Comparison of ENCODE assay signal across 8 cellular contexts in the genomic region with DNA sequence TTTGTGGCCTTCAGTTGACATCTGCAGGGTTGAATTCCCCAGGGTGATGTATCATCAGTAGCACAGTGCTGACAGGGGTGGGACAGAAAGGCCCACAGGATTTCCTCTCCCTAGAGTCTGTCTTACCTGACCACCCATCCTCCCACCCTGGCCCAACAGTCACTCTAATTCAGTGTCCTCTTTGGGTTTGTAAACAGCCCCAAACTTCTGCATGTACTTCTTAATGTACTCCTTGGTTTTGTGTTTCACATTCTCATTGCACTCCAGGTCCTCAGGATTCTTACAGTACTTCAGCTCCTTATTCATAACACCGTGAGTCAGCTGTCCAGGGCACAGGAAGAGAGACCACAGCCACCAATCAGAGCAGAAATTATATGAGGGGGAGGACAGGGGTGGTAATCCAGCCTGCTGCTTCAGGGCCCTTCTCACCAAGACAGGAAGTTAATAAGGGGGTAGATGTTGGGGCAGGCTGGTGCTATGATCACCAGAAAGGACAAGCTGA. TPM values are rescaled to one million over a fixed set of nuclear protein-coding genes. Genes with fewer than 3 reads are reported as not detected.
A peak's percentile ranks its signal among the peaks of the same experiment; 100 is the strongest.
DNase-seq lines count a peak whose midpoint lies in the region; ATAC-seq and TF ChIP-seq lines count a peak whose summit lies in the region.

No MANE protein-coding gene starts in this region.

- H3K27me3 ChIP-seq in brain microvascular endothelial cell (replicated peaks), result no peaks in the 10 kb centered on the region

- H3K4me3 Mint-ChIP-seq in activated T-cell treated with anti-CD3 and anti-CD28 coated beads, Interleukin-2, amount 50 U/mL, for 4 hours, result no peak overlapping the region

- in situ Hi-C loops in brain microvascular endothelial cell (cut with HindIII; ENCODE audit: low pct_ligation_motif_present, low sequenced_read_pairs), result no loop called here

- H3K4me3 ChIP-seq in brain microvascular endothelial cell (ENCODE audit: low read depth, low read length) (no peak overlapping the region), retinal pigment epithelial cell (ENCODE audit: low read length) (no peak overlapping the region)

- no peak for TF ChIP-seq CTCF in brain microvascular endothelial cell (IDR thresholded peaks at IDR 0.05; ENCODE audit: low read depth, low read length, missing control alignments)
- no peak for TF ChIP-seq CTCF in retinal pigment epithelial cell (conservative IDR thresholded peaks at IDR 0.05; ENCODE audit: low read depth, low read length)

- peaks cover 47% of the 10 kb centered on the region for H3K4me1 Mint-ChIP-seq in activated T-cell treated with anti-CD3 and anti-CD28 coated beads, Interleukin-2, amount 50 U/mL, for 4 hours (ENCODE audit: low read depth)

- peak overlapping the region; percentile 50 for H3K27ac ChIP-seq in brain microvascular endothelial cell

- H3K36me3 ChIP-seq in brain microvascular endothelial cell (replicated peaks), result peaks cover 5% of the 10 kb centered on the region

- H3K27me3 Mint-ChIP-seq in activated T-cell treated with anti-CD3 and anti-CD28 coated beads, Interleukin-2, amount 50 U/mL, for 4 hours (ENCODE audit: low read depth), result no peaks in the 10 kb centered on the region

- H3K36me3 Mint-ChIP-seq in activated T-cell treated with anti-CD3 and anti-CD28 coated beads, Interleukin-2, amount 50 U/mL, for 4 hours (ENCODE audit: insufficient read depth), result peaks cover 22% of the 10 kb centered on the region

- H3K9me3 Mint-ChIP-seq in activated T-cell treated with anti-CD3 and anti-CD28 coated beads, Interleukin-2, amount 50 U/mL, for 4 hours, result no peaks in the 10 kb centered on the region

- no peak for DNase-seq in activated T-cell treated with anti-CD3 and anti-CD28 coated beads, Interleukin-2, amount 50 U/mL, for 4 hours
- DNase-seq in activated T-cell treated with anti-CD3 and anti-CD28 coated beads, Interleukin-2, amount 50 U/mL, for 1 hour, result no peak
- DNase-seq in NAMALWA (ENCODE audit: low spot score) (peak; percentile 47), brain microvascular endothelial cell (peak; percentile 88), retinal pigment epithelial cell (ENCODE audit: low read depth) (peak; percentile 31), foreskin melanocyte (no peak), HPDE6-E6E7 (ENCODE audit: extremely low spot score) (no peak)

- peak; percentile 64 to 72 for ATAC-seq in activated T-cell treated with anti-CD3 and anti-CD28 coated beads, Interleukin-2, amount 50 U/mL, for 4 hours
- ATAC-seq in GM18870 (IDR thresholded peaks at IDR 0.05; ENCODE audit: unreplicated experiment), result no peak

RNA-seq across cellular contexts. Expression of gene NBEAL2, which starts 37.5 kb away (rescaled TPM):
- total RNA-seq in activated T-cell treated with anti-CD3 and anti-CD28 coated beads, Interleukin-2, amount 50 U/mL, for 4 hours, result 10 to 100 TPM; 75.5 to 86.9 (median 80.7) TPM

RNA-seq across cellular contexts. Expression of gene CCDC12, which starts 40.4 kb away (rescaled TPM):
- 10 to 100 TPM; 75.9 to 77.6 (median 76.5) TPM for total RNA-seq in activated T-cell treated with anti-CD3 and anti-CD28 coated beads, Interleukin-2, amount 50 U/mL, for 4 hours

Comparison
In these comparisons a context has a peak if more than half of its experiments do, and no peak if none do; other contexts are left out.
1. DNase-seq: peak in NAMALWA (single experiment), brain microvascular endothelial cell (single experiment) and retinal pigment epithelial cell (single experiment); none in activated T-cell treated with anti-CD3 and anti-CD28 coated beads, Interleukin-2, amount 50 U/mL, for 4 hours (single experiment), activated T-cell treated with anti-CD3 and anti-CD28 coated beads, Interleukin-2, amount 50 U/mL, for 1 hour (single experiment), foreskin melanocyte (single experiment) and HPDE6-E6E7 (single experiment).